In genomic region chr2:46816846-46817726, GRCh38 we compare ENCODE assay signal across 21 cellular contexts.
DNase-seq lines count a peak whose midpoint lies in the region; ATAC-seq and TF ChIP-seq lines count a peak whose summit lies in the region.
"Had no signal": no experiment of that assay in that cellular context is flagged by ENCODE, and none has a peak within 500 bp of the region (broad histone marks: within the 10 kb centered on the region; RNA-seq: fewer than 3 reads in every experiment).

No MANE protein-coding gene starts in this region.

- no peak for TF ChIP-seq CTCF in right atrium auricular region (IDR thresholded peaks at IDR 0.05)
- TF ChIP-seq CTCF in gastrocnemius medialis (IDR thresholded peaks at IDR 0.05 in 4 of 5, conservative IDR thresholded peaks at IDR 0.05 in 1 of 5) = no peak

- H3K4me3 ChIP-seq in adipocyte (ENCODE audit: low read length) = no peak overlapping the region
- no peak overlapping the region for H3K4me3 ChIP-seq in right atrium auricular region
- H3K4me3 ChIP-seq in gastrocnemius medialis = no peak overlapping the region
- no peak overlapping the region for H3K4me3 ChIP-seq in H7 (ENCODE audit: insufficient read depth, low read depth, low read length)
- H3K4me3 ChIP-seq in SJCRH30 = no peak overlapping the region
- H3K4me3 ChIP-seq: BLaER1, transverse colon had no signal

- ATAC-seq in gastrocnemius medialis (no peak), GM18861 (IDR thresholded peaks at IDR 0.05; ENCODE audit: unreplicated experiment) (no peak), HG03025 (IDR thresholded peaks at IDR 0.05; ENCODE audit: low FRiP score, unreplicated experiment) (no peak)
- ATAC-seq: stimulated activated naive CD8-positive, alpha-beta T cell treated with anti-CD3 and anti-CD28 coated beads, Interleukin-15, Interleukin-2, amounts not matched to agents 100 U/mL and 50 U/mL, for 24 hours had no signal

- peak overlapping the region; percentile 14 for H3K9ac ChIP-seq in adipocyte (ENCODE audit: low read length)
- H3K9ac ChIP-seq: BLaER1 had no signal

- H3K36me3 ChIP-seq in adipocyte (ENCODE audit: control insufficient read depth, insufficient read depth, low read length, severe bottlenecking) (no peaks in the 10 kb centered on the region), right atrium auricular region (no peaks in the 10 kb centered on the region), gastrocnemius medialis (no peaks in the 10 kb centered on the region), H7 (replicated peaks; ENCODE audit: control insufficient read depth, insufficient read depth, low read length) (no peaks in the 10 kb centered on the region), SJCRH30 (no peaks in the 10 kb centered on the region)
- H3K36me3 ChIP-seq: BLaER1, transverse colon had no signal

- no peak for TF ChIP-seq POLR2A in gastrocnemius medialis (IDR thresholded peaks at IDR 0.05)

- peaks cover 49% of the 10 kb centered on the region for H3K4me1 ChIP-seq in adipocyte (ENCODE audit: control insufficient read depth, insufficient read depth, low read length)
- H3K4me1 ChIP-seq in right atrium auricular region = peaks cover 0 to 78% of the 10 kb centered on the region in 2 donors
- peaks cover 39 to 63% of the 10 kb centered on the region in 2 donors for H3K4me1 ChIP-seq in gastrocnemius medialis
- H3K4me1 ChIP-seq in SJCRH30 = peaks cover under 1% of the 10 kb centered on the region; the same call in 1 of the 2 replicates

- H3K27ac ChIP-seq in right atrium auricular region = peak overlapping the region; percentile 86 to 98
- peak overlapping the region; percentile 81 to 89 (median 86) for H3K27ac ChIP-seq in gastrocnemius medialis
- no peak overlapping the region for H3K27ac ChIP-seq in SJCRH30
- H3K27ac ChIP-seq: BLaER1, RWPE1 had no signal

- intact Hi-C loops in gastrocnemius medialis (cut with DNase I; ENCODE audit: low total_unique reads) = no loop called here

- no peaks in the 10 kb centered on the region for H3K27me3 ChIP-seq in adipocyte (replicated peaks; ENCODE audit: control insufficient read depth, insufficient read depth, low read length)
- no peaks in the 10 kb centered on the region for H3K27me3 ChIP-seq in right atrium auricular region
- no peaks in the 10 kb centered on the region for H3K27me3 ChIP-seq in gastrocnemius medialis
- no peaks in the 10 kb centered on the region for H3K27me3 ChIP-seq in H7 (ENCODE audit: control insufficient read depth, insufficient read depth, low read length)
- H3K27me3 ChIP-seq in SJCRH30 = peaks cover 5% of the 10 kb centered on the region; the same call in 1 of the 2 replicates
- H3K27me3 ChIP-seq: BLaER1, transverse colon had no signal

- DNase-seq in D341Med (ENCODE audit: low spot score) (peak; percentile 10), adipocyte (ENCODE audit: low read depth) (no peak), right atrium auricular region (ENCODE audit: low spot score) (peak; percentile 56), gastrocnemius medialis (no peak), H7 (no peak), SJCRH30 (no peak)
- DNase-seq: activated CD4-positive, alpha-beta T cell treated with anti-CD3 and anti-CD28 coated beads for 4 hours; activated gamma-delta T cell; activated T-cell treated with anti-CD3 and anti-CD28 coated beads, Interleukin-2, amount 50 U/mL, for 1 hour; Kasumi-1; kidney glomerular epithelial cell; mesenchymal stem cell; NCI-H1436; NCI-H2107; NCI-H446; stimulated activated naive CD8-positive, alpha-beta T cell treated with anti-CD3 and anti-CD28 coated beads, Interleukin-15, Interleukin-2, amounts not matched to agents 100 U/mL and 50 U/mL, for 24 hours; transverse colon had no signal

- H3K9me3 ChIP-seq in adipocyte (ENCODE audit: control insufficient read depth, low read length) (no peaks in the 10 kb centered on the region), right atrium auricular region (no peaks in the 10 kb centered on the region), gastrocnemius medialis (no peaks in the 10 kb centered on the region), SJCRH30 (replicated peaks) (no peaks in the 10 kb centered on the region)
- H3K9me3 ChIP-seq: BLaER1, transverse colon had no signal

- in situ Hi-C loops in gastrocnemius medialis (cut with MboI; ENCODE audit: low sequenced_read_pairs in 4 of 4) = loop anchor here in 2 of 4 donors (10.0 kb wide), 1 partner anchor 58 kb away; no protein-coding TSS in a partner anchor

Comparison
In these comparisons a context has a peak if more than half of its experiments do, and no peak if none do; other contexts are left out.
1. DNase-seq: peak in D341Med (single experiment) and right atrium auricular region (single experiment); none in adipocyte (single experiment), gastrocnemius medialis (0 of 2), H7 (single experiment) and SJCRH30 (0 of 2).